ENCODE assay signal across 10 cellular contexts in genomic region chr22:42275970-42276369, GRCh38.
"Had no signal": no experiment of that assay in that cellular context is flagged by ENCODE, and none has a peak within 500 bp of the region (broad histone marks: within the 10 kb centered on the region; RNA-seq: fewer than 3 reads in every experiment).

No MANE protein-coding gene starts in this region.

- H3K4me3 ChIP-seq: ascending aorta, ovary, spleen, upper lobe of left lung had no signal

- H3K27ac ChIP-seq: ascending aorta, ovary, spleen, upper lobe of left lung had no signal

- H3K36me3 ChIP-seq: ascending aorta, ovary, spleen, upper lobe of left lung had no signal

- DNase-seq: activated CD4-positive, alpha-beta T cell treated with anti-CD3 and anti-CD28 coated beads, Interleukin-2, amount 50 U/mL, for 4 hours; activated naive CD4-positive, alpha-beta T cell treated with Interleukin-2 at 50 U/mL for 16 hours; foreskin melanocyte; ovary; SW 1271; upper lobe of left lung had no signal

- ATAC-seq: activated T-helper 17 cell treated with anti-CD3 and anti-CD28 coated beads, Interleukin-2, amount 50 U/mL, for 72 hours; sciatic nerve had no signal

- H3K27me3 ChIP-seq: ascending aorta, ovary, upper lobe of left lung had no signal

- H3K9me3 ChIP-seq: ascending aorta, ovary, spleen, upper lobe of left lung had no signal
